In genomic region chr22:37514526-37515051, GRCh38 we compare ENCODE assay signal across 29 cellular contexts. TPM values are rescaled to one million over a fixed set of nuclear protein-coding genes. Genes with fewer than 3 reads are reported as not detected.
DNase-seq lines count a peak whose midpoint lies in the region; ATAC-seq, FAIRE-seq and TF ChIP-seq lines count a peak whose summit lies in the region.
"Had no signal": no experiment of that assay in that cellular context is flagged by ENCODE, and none has a peak within 500 bp of the region (broad histone marks: within the 10 kb centered on the region; RNA-seq: fewer than 3 reads in every experiment).

No MANE protein-coding gene starts in this region.

- POLR2A ChIA-PET in CD4-positive, alpha-beta T cell (lab: Charles Lee) = no interaction called here

- H3K36me3 ChIP-seq in pancreas (no peaks in the 10 kb centered on the region), vagina (no peaks in the 10 kb centered on the region)
- H3K36me3 ChIP-seq: neutrophil had no signal

- intact Hi-C loops in pancreas (cut with DNase I) (no loop called here), vagina (cut with DNase I) (no loop called here)
- intact Hi-C loops in CD4-positive, alpha-beta T cell (cut with DNase I, micrococcal nuclease) = no loop called here

- DNase-seq in NCI-H345 (lab: John Stamatoyannopoulos, UW) (peak; percentile 25), NCI-H345 treated with DMSO at 0.1 percent for 48 hours (lab: John Stamatoyannopoulos, UW; ENCODE audit: unreplicated experiment) (no peak), pancreas (peak in 2 of 6 donors; percentile 46 to 49), vagina (ENCODE audit: extremely low spot score in 2 of 2) (no peak)
- DNase-seq in CD4-positive, alpha-beta T cell = no peak
- DNase-seq: activated CD4-positive, CD25-positive, alpha-beta regulatory T cell treated with anti-CD3 and anti-CD28 coated beads, Interleukin-2, amount 50 U/mL, for 72 hours; activated CD8-positive, alpha-beta memory T cell treated with anti-CD3 and anti-CD28 coated beads for 24 hours; activated effector memory CD4-positive, alpha-beta T cell treated with anti-CD3 and anti-CD28 coated beads, Interleukin-2, amount 50 U/mL, for 16 hours; activated naive CD8-positive, alpha-beta T cell treated with anti-CD3 and anti-CD28 coated beads for 36 hours; CD4-positive, alpha-beta memory T cell; central memory CD4-positive, alpha-beta T cell; DMS153; endodermal cell; foreskin fibroblast; H9; left colon; mesendoderm; NCI-H1105; stimulated activated naive CD8-positive, alpha-beta T cell treated with anti-CD3 and anti-CD28 coated beads, Interleukin-15, Interleukin-2, amounts not matched to agents 100 U/mL and 50 U/mL, for 24 hours; T-helper 1 cell had no signal

- H3K4me1 Mint-ChIP-seq in brain = peaks cover 47% of the 10 kb centered on the region
- H3K4me1 Mint-ChIP-seq in CD4-positive, alpha-beta T cell (ENCODE audit: low read depth) = peaks cover 6% of the 10 kb centered on the region
- H3K4me1 Mint-ChIP-seq: activated naive CD8-positive, alpha-beta T cell treated with anti-CD3 and anti-CD28 coated beads for 36 hours had no signal

- H3K36me3 Mint-ChIP-seq in brain = no peaks in the 10 kb centered on the region
- no peaks in the 10 kb centered on the region for H3K36me3 Mint-ChIP-seq in CD4-positive, alpha-beta T cell (ENCODE audit: low read depth)
- H3K36me3 Mint-ChIP-seq: activated naive CD8-positive, alpha-beta T cell treated with anti-CD3 and anti-CD28 coated beads for 36 hours; CD4-positive, alpha-beta memory T cell had no signal

- H3K27me3 Mint-ChIP-seq in brain = peaks cover 46% of the 10 kb centered on the region
- peaks cover 7% of the 10 kb centered on the region for H3K27me3 Mint-ChIP-seq in CD4-positive, alpha-beta T cell

- ATAC-seq in pancreas = peak in 1 of 4 donors; percentile 6
- ATAC-seq in CD4-positive, alpha-beta T cell (ENCODE audit: poor library complexity) = no peak
- no peak for ATAC-seq in HG03196 (IDR thresholded peaks at IDR 0.05; ENCODE audit: unreplicated experiment)
- ATAC-seq: esophagus mucosa; heart left ventricle; left colon; stimulated activated naive CD8-positive, alpha-beta T cell treated with anti-CD3 and anti-CD28 coated beads, Interleukin-15, Interleukin-2, amounts not matched to agents 100 U/mL and 50 U/mL, for 24 hours had no signal

- H3K9me3 Mint-ChIP-seq in brain = peaks cover 0 to 6% (median 5%) of the 10 kb centered on the region in 5 experiments
- H3K9me3 Mint-ChIP-seq in CD4-positive, alpha-beta T cell = no peaks in the 10 kb centered on the region
- H3K9me3 Mint-ChIP-seq: activated naive CD8-positive, alpha-beta T cell treated with anti-CD3 and anti-CD28 coated beads for 36 hours; CD4-positive, alpha-beta memory T cell had no signal

- H3K27ac ChIP-seq in pancreas (peak overlapping the region in 3 of 4 donors; percentile 5 to 47 (median 26)), vagina (no peak overlapping the region)
- no peak overlapping the region for H3K27ac ChIP-seq in CD4-positive, alpha-beta T cell (ENCODE audit: low read depth, low read length)
- H3K27ac ChIP-seq: heart left ventricle, neutrophil had no signal

- TF ChIP-seq EP300 in Ishikawa (IDR thresholded peaks at IDR 0.05; ENCODE audit: borderline replicate concordance) = peak; percentile 78

- peak overlapping the region in 4 of 5 experiments; percentile 21 to 55 (median 41) for H3K27ac Mint-ChIP-seq in brain
- no peak overlapping the region for H3K27ac Mint-ChIP-seq in CD4-positive, alpha-beta T cell
- H3K27ac Mint-ChIP-seq: activated naive CD8-positive, alpha-beta T cell treated with anti-CD3 and anti-CD28 coated beads for 36 hours; CD4-positive, alpha-beta memory T cell; endodermal cell had no signal

- H3K9me3 ChIP-seq in pancreas = no peaks in the 10 kb centered on the region
- H3K9me3 ChIP-seq in CD4-positive, alpha-beta T cell (ENCODE audit: control insufficient read depth, low read length) = no peaks in the 10 kb centered on the region
- no peaks in the 10 kb centered on the region for H3K9me3 ChIP-seq in vagina
- H3K9me3 ChIP-seq: neutrophil, Peyer's patch had no signal

- no peaks in the 10 kb centered on the region for H3K27me3 ChIP-seq in pancreas
- H3K27me3 ChIP-seq in CD4-positive, alpha-beta T cell (ENCODE audit: control insufficient read depth, insufficient read depth, low read length) = peaks cover 11% of the 10 kb centered on the region
- no peaks in the 10 kb centered on the region for H3K27me3 ChIP-seq in vagina
- H3K27me3 ChIP-seq: Peyer's patch had no signal

- no peak for TF ChIP-seq CTCF in brain (conservative IDR thresholded peaks at IDR 0.05)
- no peak for TF ChIP-seq CTCF in pancreas (IDR thresholded peaks at IDR 0.05)
- no peak for TF ChIP-seq CTCF in CD4-positive, alpha-beta T cell (IDR thresholded peaks at IDR 0.05)
- no peak for TF ChIP-seq CTCF in vagina (IDR thresholded peaks at IDR 0.05)

- no peak overlapping the region for H3K4me3 ChIP-seq in pancreas
- no peak overlapping the region for H3K4me3 ChIP-seq in vagina
- H3K4me3 ChIP-seq: heart left ventricle, Peyer's patch had no signal

- H3K4me3 Mint-ChIP-seq in brain = peak overlapping the region in 1 of 5 experiments; percentile 14
- H3K4me3 Mint-ChIP-seq in CD4-positive, alpha-beta T cell = no peak overlapping the region
- H3K4me3 Mint-ChIP-seq: activated naive CD8-positive, alpha-beta T cell treated with anti-CD3 and anti-CD28 coated beads for 36 hours; CD4-positive, alpha-beta memory T cell; endodermal cell; H9 had no signal

- no peak for FAIRE-seq in pancreas (lab: Jason Lieb, UNC)

- CTCF ChIA-PET in CD4-positive, alpha-beta T cell (lab: Charles Lee) = no interaction called here

- H3K4me1 ChIP-seq in pancreas (peaks cover 4 to 8% (median 6%) of the 10 kb centered on the region in 3 donors), vagina (peaks cover 16% of the 10 kb centered on the region)

- TF ChIP-seq POLR2A in vagina (IDR thresholded peaks at IDR 0.05) = no peak

- 51 to 56% methylated on average over 15 of the region's 15 CpGs for WGBS in pancreas, 2 donors

- TF ChIP-seq RAD21 in Ishikawa (IDR thresholded peaks at IDR 0.05; ENCODE audit: low read depth) = no peak

TF ChIP-seq in Ishikawa, 13 proteins besides CTCF, POLR2A, EP300 and RAD21 (continues in another document):
- TF ChIP-seq, protein P1, sequence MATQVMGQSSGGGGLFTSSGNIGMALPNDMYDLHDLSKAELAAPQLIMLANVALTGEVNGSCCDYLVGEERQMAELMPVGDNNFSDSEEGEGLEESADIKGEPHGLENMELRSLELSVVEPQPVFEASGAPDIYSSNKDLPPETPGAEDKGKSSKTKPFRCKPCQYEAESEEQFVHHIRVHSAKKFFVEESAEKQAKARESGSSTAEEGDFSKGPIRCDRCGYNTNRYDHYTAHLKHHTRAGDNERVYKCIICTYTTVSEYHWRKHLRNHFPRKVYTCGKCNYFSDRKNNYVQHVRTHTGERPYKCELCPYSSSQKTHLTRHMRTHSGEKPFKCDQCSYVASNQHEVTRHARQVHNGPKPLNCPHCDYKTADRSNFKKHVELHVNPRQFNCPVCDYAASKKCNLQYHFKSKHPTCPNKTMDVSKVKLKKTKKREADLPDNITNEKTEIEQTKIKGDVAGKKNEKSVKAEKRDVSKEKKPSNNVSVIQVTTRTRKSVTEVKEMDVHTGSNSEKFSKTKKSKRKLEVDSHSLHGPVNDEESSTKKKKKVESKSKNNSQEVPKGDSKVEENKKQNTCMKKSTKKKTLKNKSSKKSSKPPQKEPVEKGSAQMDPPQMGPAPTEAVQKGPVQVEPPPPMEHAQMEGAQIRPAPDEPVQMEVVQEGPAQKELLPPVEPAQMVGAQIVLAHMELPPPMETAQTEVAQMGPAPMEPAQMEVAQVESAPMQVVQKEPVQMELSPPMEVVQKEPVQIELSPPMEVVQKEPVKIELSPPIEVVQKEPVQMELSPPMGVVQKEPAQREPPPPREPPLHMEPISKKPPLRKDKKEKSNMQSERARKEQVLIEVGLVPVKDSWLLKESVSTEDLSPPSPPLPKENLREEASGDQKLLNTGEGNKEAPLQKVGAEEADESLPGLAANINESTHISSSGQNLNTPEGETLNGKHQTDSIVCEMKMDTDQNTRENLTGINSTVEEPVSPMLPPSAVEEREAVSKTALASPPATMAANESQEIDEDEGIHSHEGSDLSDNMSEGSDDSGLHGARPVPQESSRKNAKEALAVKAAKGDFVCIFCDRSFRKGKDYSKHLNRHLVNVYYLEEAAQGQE (IDR thresholded peaks at IDR 0.05; ENCODE audit: low read depth) = no peak
- TF ChIP-seq YY1 (IDR thresholded peaks at IDR 0.05; ENCODE audit: low read depth) (peak; percentile 41; the same call in 1 of the 2 replicates), TAF1 (IDR thresholded peaks at IDR 0.05; ENCODE audit: low read depth) (no peak), CEBPB (IDR thresholded peaks at IDR 0.05) (no peak), TEAD4 (IDR thresholded peaks at IDR 0.05) (peak; percentile 48), EGR1 (IDR thresholded peaks at IDR 0.05) (peak; percentile 73), TCF12 (IDR thresholded peaks at IDR 0.05; ENCODE audit: low read depth) (peak; percentile 57; the same call in 1 of the 2 replicates), NFIC (IDR thresholded peaks at IDR 0.05) (peak; percentile 83), FOXM1 (IDR thresholded peaks at IDR 0.05; ENCODE audit: borderline replicate concordance, low read depth) (no peak), CREB1 (IDR thresholded peaks at IDR 0.05; ENCODE audit: low read depth) (no peak), ZBTB7A (IDR thresholded peaks at IDR 0.05; ENCODE audit: low read depth) (no peak)
- TF ChIP-seq, protein P2, sequence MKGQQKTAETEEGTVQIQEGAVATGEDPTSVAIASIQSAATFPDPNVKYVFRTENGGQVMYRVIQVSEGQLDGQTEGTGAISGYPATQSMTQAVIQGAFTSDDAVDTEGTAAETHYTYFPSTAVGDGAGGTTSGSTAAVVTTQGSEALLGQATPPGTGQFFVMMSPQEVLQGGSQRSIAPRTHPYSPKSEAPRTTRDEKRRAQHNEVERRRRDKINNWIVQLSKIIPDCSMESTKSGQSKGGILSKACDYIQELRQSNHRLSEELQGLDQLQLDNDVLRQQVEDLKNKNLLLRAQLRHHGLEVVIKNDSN (IDR thresholded peaks at IDR 0.05) = peak; percentile 31; the same call in 1 of the 2 replicates

RNA-seq across cellular contexts. Expression of gene CARD10, which starts 4.6 kb away (rescaled TPM):
- polyA plus RNA-seq in brain (ENCODE audit: insufficient read depth, low read depth, low replicate concordance) (3.7 TPM), pancreas (10 to 100 TPM; 29.9 to 30.2 TPM)
- total RNA-seq in pancreas (10 to 100 TPM in 4 of 6 donors, 1 to 10 TPM in 2; 9.9 to 20.6 (median 11.5) TPM), vagina (11.0 TPM)
- total RNA-seq in CD4-positive, alpha-beta T cell = under 1 TPM; 0.20 to 0.63 TPM
- polyA plus RNA-seq: CD4-positive, alpha-beta memory T cell had no signal

RNA-seq across cellular contexts. Expression of gene MFNG, which starts 28.4 kb away (rescaled TPM):
- 6.8 TPM for polyA plus RNA-seq in brain (ENCODE audit: insufficient read depth, low read depth, low replicate concordance)
- 10 to 100 TPM in 1 of 6 donors, 1 to 10 TPM in 5; 1.5 to 10.5 (median 3.4) TPM for total RNA-seq in pancreas
- polyA plus RNA-seq in pancreas = 1 to 10 TPM; 5.2 to 6.5 TPM
- total RNA-seq in CD4-positive, alpha-beta T cell = 10 to 100 TPM; 85.1 to 89.9 TPM
- 15.2 TPM for total RNA-seq in vagina
- total RNA-seq: NCI-H460, SK-MEL-5 had no signal

RNA-seq across cellular contexts. Expression of gene CDC42EP1, which starts 45.7 kb away (rescaled TPM):
- polyA plus RNA-seq in brain (ENCODE audit: insufficient read depth, low read depth, low replicate concordance) (69.7 TPM), pancreas (10 to 100 TPM; 78.2 to 79.0 TPM)
- total RNA-seq in pancreas (100 to 1,000 TPM in 2 of 6 donors, 10 to 100 TPM in 4; 68.8 to 139 (median 96.1) TPM), vagina (46.2 TPM)
- not detected for total RNA-seq in CD4-positive, alpha-beta T cell
- total RNA-seq: CD4-positive, alpha-beta memory T cell had no signal
- polyA plus RNA-seq: CD4-positive, alpha-beta memory T cell had no signal

Comparison
In these comparisons a context has a peak if more than half of its experiments do, and no peak if none do; other contexts are left out.
1. H3K27ac ChIP-seq: peak in pancreas (3 of 4); none in CD4-positive, alpha-beta T cell (single experiment) and vagina (single experiment).
2. RNA of gene CDC42EP1, which starts 45.7 kb away (total RNA-seq): 68.8 to 139 TPM in pancreas and 46.2 TPM in vagina (single experiment); not detected in CD4-positive, alpha-beta T cell; every median in the first group is over 10 times any median in the second.